ENCODE assay signal across 15 cellular contexts in genomic region chr19:28492616-28493015, GRCh38.
DNase-seq lines count a peak whose midpoint lies in the region; ATAC-seq, FAIRE-seq and TF ChIP-seq lines count a peak whose summit lies in the region.
"Had no signal": no experiment of that assay in that cellular context is flagged by ENCODE, and none has a peak within 500 bp of the region (broad histone marks: within the 10 kb centered on the region; RNA-seq: fewer than 3 reads in every experiment).

No MANE protein-coding gene starts in this region.

- H3K27ac ChIP-seq in right atrium auricular region = no peak overlapping the region
- H3K27ac ChIP-seq in sigmoid colon = no peak overlapping the region
- no peak overlapping the region for H3K27ac ChIP-seq in aorta (ENCODE audit: low read depth in 1 of 2, low read length in 2 of 2)
- H3K27ac ChIP-seq: 22Rv1, BLaER1, HL-60 had no signal

- H3K9me3 ChIP-seq in right atrium auricular region (no peaks in the 10 kb centered on the region), sigmoid colon (no peaks in the 10 kb centered on the region), aorta (ENCODE audit: control insufficient read depth, low read length) (no peaks in the 10 kb centered on the region)
- H3K9me3 ChIP-seq: BLaER1 had no signal

- no peaks in the 10 kb centered on the region for H3K27me3 ChIP-seq in right atrium auricular region
- no peaks in the 10 kb centered on the region for H3K27me3 ChIP-seq in bronchial epithelial cell (ENCODE audit: control insufficient read depth, insufficient read depth, low read length)
- no peaks in the 10 kb centered on the region for H3K27me3 ChIP-seq in sigmoid colon
- H3K27me3 ChIP-seq in aorta (ENCODE audit: control insufficient read depth in 1 of 2, insufficient read depth in 2 of 2, low read length in 1 of 2) = no peaks in the 10 kb centered on the region
- H3K27me3 ChIP-seq: BLaER1 had no signal

- TF ChIP-seq CTCF in right atrium auricular region (IDR thresholded peaks at IDR 0.05) (no peak), bronchial epithelial cell (IDR thresholded peaks at IDR 0.05; ENCODE audit: insufficient read depth, low read length, severe bottlenecking) (no peak), sigmoid colon (IDR thresholded peaks at IDR 0.05) (no peak)

- no peak for TF ChIP-seq EP300 in sigmoid colon (IDR thresholded peaks at IDR 0.05)

- H3K4me3 ChIP-seq in right atrium auricular region (no peak overlapping the region), bronchial epithelial cell (ENCODE audit: low read depth, low read length) (no peak overlapping the region), sigmoid colon (no peak overlapping the region), aorta (ENCODE audit: low read length in 2 of 2) (no peak overlapping the region)
- H3K4me3 ChIP-seq: BLaER1 had no signal

- ATAC-seq in left ventricle myocardium superior (peak; percentile 71), aorta (ENCODE audit: low FRiP score) (no peak), GM19395 (IDR thresholded peaks at IDR 0.05; ENCODE audit: unreplicated experiment) (no peak), HG03025 (IDR thresholded peaks at IDR 0.05; ENCODE audit: low FRiP score, unreplicated experiment) (no peak)

- intact Hi-C loops in left ventricle myocardium superior (cut with micrococcal nuclease) = no loop called here
- intact Hi-C loops in sigmoid colon (cut with DNase I) = no loop called here
- intact Hi-C loops in aorta (cut with DNase I) = no loop called here

- no peak for DNase-seq in left ventricle myocardium superior
- DNase-seq in right atrium auricular region (ENCODE audit: low spot score) = no peak
- DNase-seq in bronchial epithelial cell (ENCODE audit: low read depth) = no peak
- DNase-seq in sigmoid colon = peak; percentile 27
- DNase-seq in urothelium cell line (ENCODE audit: low spot score) = no peak
- no peak for DNase-seq in aorta
- DNase-seq: CD8-positive, alpha-beta memory T cell; DMS53; GOT3; H9 had no signal

- no peaks in the 10 kb centered on the region for H3K4me1 ChIP-seq in right atrium auricular region
- H3K4me1 ChIP-seq in sigmoid colon = peaks cover 0 to 10% (median 0%) of the 10 kb centered on the region in 4 donors
- no peaks in the 10 kb centered on the region for H3K4me1 ChIP-seq in aorta (ENCODE audit: control insufficient read depth in 1 of 2, insufficient read depth in 2 of 2, low read length in 2 of 2)

- H3K36me3 ChIP-seq in right atrium auricular region (no peaks in the 10 kb centered on the region), bronchial epithelial cell (ENCODE audit: control insufficient read depth, insufficient read depth, low read length) (no peaks in the 10 kb centered on the region), sigmoid colon (no peaks in the 10 kb centered on the region), aorta (ENCODE audit: control insufficient read depth in 1 of 2, insufficient read depth in 2 of 2, low read length in 1 of 2) (no peaks in the 10 kb centered on the region)
- H3K36me3 ChIP-seq: BLaER1 had no signal

- 61 to 69% methylated on average over 8 of the region's 8 CpGs for WGBS in sigmoid colon, 2 donors
- 44 to 51% methylated on average over 8 of the region's 8 CpGs for WGBS in aorta, 2 donors

- TF ChIP-seq POLR2A in sigmoid colon (IDR thresholded peaks at IDR 0.05) = no peak

- peak; percentile 32 for FAIRE-seq in bronchial epithelial cell (lab: Jason Lieb, UNC)
- FAIRE-seq in urothelium cell line (lab: Jason Lieb, UNC) = peak; percentile 78
